In the genomic region with DNA sequence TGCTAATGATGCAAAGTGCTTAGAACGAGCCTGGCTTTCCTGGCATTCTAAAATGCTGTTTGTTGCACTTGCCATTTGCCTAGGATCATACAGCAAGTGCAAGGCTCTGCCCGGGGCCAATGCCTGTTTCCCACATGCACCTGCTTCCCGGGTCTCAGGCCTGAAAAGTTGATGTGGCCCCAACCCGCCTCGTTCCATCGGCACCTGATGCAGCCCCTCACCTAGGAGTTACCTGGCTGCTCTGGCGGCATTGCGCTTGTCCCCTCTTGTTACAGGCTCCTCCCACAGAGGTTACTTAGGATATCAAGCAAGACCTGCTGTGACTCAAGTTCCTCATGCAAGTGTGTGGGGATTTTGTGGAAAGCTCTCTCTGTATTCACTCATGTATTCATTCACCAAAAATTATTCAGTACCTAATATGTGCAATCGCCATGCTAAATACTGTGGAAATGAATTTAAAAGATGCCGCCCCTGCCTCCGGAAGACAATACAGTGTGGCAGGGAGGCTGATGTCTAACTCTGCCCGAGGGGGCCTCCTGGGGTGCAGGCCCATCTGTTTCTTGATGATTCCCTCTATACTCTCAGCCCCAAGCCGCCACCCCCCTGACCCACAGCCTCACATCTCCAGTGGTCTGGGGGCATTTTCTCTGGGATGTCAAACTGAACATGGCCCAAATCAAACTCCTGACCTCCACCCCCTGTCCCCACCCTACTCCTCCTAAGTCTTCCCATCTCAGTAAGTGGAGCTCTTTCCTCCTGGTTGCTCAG, we compare ENCODE assay signal across 25 cellular contexts.
"Had no signal": no experiment of that assay in that cellular context is flagged by ENCODE, and none has a peak within 500 bp of the region (broad histone marks: within the 10 kb centered on the region; RNA-seq: fewer than 3 reads in every experiment).

No MANE protein-coding gene starts in this region.

- H3K4me2 ChIP-seq: hepatocyte had no signal

- H3K4me3 Mint-ChIP-seq: memory B cell; natural killer cell; stimulated activated effector memory CD8-positive, alpha-beta T cell treated with anti-CD3 and anti-CD28 coated beads, Interleukin-12 subunit alpha, Interleukin-12 subunit beta, amount 100 ng/mL, for 72 hours had no signal

- H3K36me3 ChIP-seq: heart left ventricle, neutrophil, prostate gland, sigmoid colon, thoracic aorta, upper lobe of left lung, uterus had no signal

- DNase-seq: cortex of kidney; dorsolateral prefrontal cortex; effector CD4-positive, alpha-beta T cell; foreskin keratinocyte; natural killer cell; sigmoid colon; stimulated activated CD4-positive, alpha-beta T cell treated with anti-CD3 and anti-CD28 coated beads, Interleukin-2, amount 100 ng/mL, for 24 hours; stimulated activated CD4-positive, alpha-beta T cell treated with anti-CD3 and anti-CD28 coated beads, Interleukin-4, amount 100 ng/mL, for 24 hours; stimulated activated naive CD4-positive, alpha-beta T cell treated with Interleukin-2 at 50 U/mL for 16 hours; upper lobe of left lung; uterus had no signal

- H3K27ac ChIP-seq: dorsolateral prefrontal cortex, epithelial cell of prostate, foreskin keratinocyte, gastroesophageal sphincter, heart left ventricle, hepatocyte, neutrophil, parathyroid adenoma, prostate gland, sigmoid colon, thoracic aorta, tibial nerve, upper lobe of left lung, uterus had no signal

- H2AFZ ChIP-seq: hepatocyte, parathyroid adenoma had no signal

- ATAC-seq: esophagus mucosa; foreskin keratinocyte; gastroesophageal sphincter; left lobe of liver; natural killer cell; stimulated activated effector memory CD8-positive, alpha-beta T cell treated with anti-CD3 and anti-CD28 coated beads, Interleukin-12 subunit alpha, Interleukin-12 subunit beta, amount 100 ng/mL, for 72 hours had no signal

- H3K9ac ChIP-seq: parathyroid adenoma had no signal

- H3K4me1 Mint-ChIP-seq: memory B cell; natural killer cell; stimulated activated effector memory CD8-positive, alpha-beta T cell treated with anti-CD3 and anti-CD28 coated beads, Interleukin-12 subunit alpha, Interleukin-12 subunit beta, amount 100 ng/mL, for 72 hours had no signal

- H3K79me2 ChIP-seq: hepatocyte, parathyroid adenoma had no signal

- H3K36me3 Mint-ChIP-seq: memory B cell; natural killer cell; stimulated activated effector memory CD8-positive, alpha-beta T cell treated with anti-CD3 and anti-CD28 coated beads, Interleukin-12 subunit alpha, Interleukin-12 subunit beta, amount 100 ng/mL, for 72 hours had no signal

- H3K27me3 ChIP-seq: dorsolateral prefrontal cortex, foreskin keratinocyte, gastroesophageal sphincter, heart left ventricle, hepatocyte, neutrophil, sigmoid colon, tibial nerve, upper lobe of left lung, uterus had no signal

- H3K9me3 ChIP-seq: gastroesophageal sphincter, heart left ventricle, neutrophil, prostate gland, sigmoid colon, thoracic aorta, tibial nerve, upper lobe of left lung, uterus had no signal

- H3K4me3 ChIP-seq: dorsolateral prefrontal cortex, gastroesophageal sphincter, heart left ventricle, hepatocyte, lung, prostate gland, sigmoid colon, thoracic aorta, tibial nerve, upper lobe of left lung, uterus had no signal

- H3K9me3 Mint-ChIP-seq: memory B cell; natural killer cell; stimulated activated effector memory CD8-positive, alpha-beta T cell treated with anti-CD3 and anti-CD28 coated beads, Interleukin-12 subunit alpha, Interleukin-12 subunit beta, amount 100 ng/mL, for 72 hours had no signal

- H3K27ac Mint-ChIP-seq: memory B cell; natural killer cell; stimulated activated effector memory CD8-positive, alpha-beta T cell treated with anti-CD3 and anti-CD28 coated beads, Interleukin-12 subunit alpha, Interleukin-12 subunit beta, amount 100 ng/mL, for 72 hours had no signal

- H3K4me1 ChIP-seq: foreskin keratinocyte, gastroesophageal sphincter, parathyroid adenoma, prostate gland, sigmoid colon, tibial nerve, upper lobe of left lung, uterus had no signal
